ENCODE assay signal across 1 cellular context in genomic region chr6:110390404-110390803, GRCh38.
TF ChIP-seq lines count a peak whose summit lies in the region.

No MANE protein-coding gene starts in this region.

TF ChIP-seq in endothelial cell of umbilical vein, 7 proteins besides CTCF, POLR2A, EP300 and RAD21 (continued from another document):
- no peak for TF ChIP-seq MYC (IDR thresholded peaks at IDR 0.05; ENCODE audit: low read depth, low read length)
- TF ChIP-seq EZH2 (IDR thresholded peaks at IDR 0.05; ENCODE audit: borderline replicate concordance, low read depth, low read length, severe bottlenecking) = no peak
- TF ChIP-seq FOS (IDR thresholded peaks at IDR 0.05; ENCODE audit: borderline replicate concordance, insufficient read depth, low read length) = no peak
- no peak for TF ChIP-seq JUN (IDR thresholded peaks at IDR 0.05; ENCODE audit: borderline replicate concordance, insufficient read depth, insufficient read length, low read depth)
